Comparison of ENCODE assay signal across 30 cellular contexts in genomic region chr18:36529747-36530146, GRCh38.
DNase-seq lines count a peak whose midpoint lies in the region; ATAC-seq, FAIRE-seq and TF ChIP-seq lines count a peak whose summit lies in the region.
"Had no signal": no experiment of that assay in that cellular context is flagged by ENCODE, and none has a peak within 500 bp of the region (broad histone marks: within the 10 kb centered on the region; RNA-seq: fewer than 3 reads in every experiment).

No MANE protein-coding gene starts in this region.

- intact Hi-C loops in esophagus muscularis mucosa (cut with DNase I) = no loop called here

- TF ChIP-seq POLR2A in esophagus muscularis mucosa (IDR thresholded peaks at IDR 0.05; ENCODE audit: low read depth) = no peak

- DNase-seq in D721Med (ENCODE audit: insufficient read length, low spot score) = no peak
- peak; percentile 57 for DNase-seq in esophagus muscularis mucosa (ENCODE audit: extremely low spot score)
- DNase-seq: 8988T; ACHN; AML-193; BE2C; C1 segment of cervical spinal cord; Caco-2; Calu3; CD4-positive, alpha-beta memory T cell; CD4-positive, alpha-beta T cell; CD4-positive, CD25-positive, alpha-beta regulatory T cell; CD8-positive, alpha-beta memory T cell; CD8-positive, alpha-beta T cell; COR-L47; DMS 273 treated with DMSO at 0.1 percent for 48 hours; DMS153; DMS53; DMS79; DMS79 treated with DMSO at 0.1 percent for 48 hours; DND-41; EL had no signal

- no peak overlapping the region for H3K4me3 ChIP-seq in esophagus muscularis mucosa
- H3K4me3 ChIP-seq: A549; BLaER1; BLaER1 treated with 17β-estradiol and CSF1 and Interleukin-3, amounts not matched to agents 10 nM and 100 nM had no signal

- no peaks in the 10 kb centered on the region for H3K27me3 ChIP-seq in esophagus muscularis mucosa
- H3K27me3 ChIP-seq: BE2C; BLaER1; BLaER1 treated with 17β-estradiol and CSF1 and Interleukin-3, amounts not matched to agents 10 nM and 100 nM had no signal

- peak; percentile 85 for FAIRE-seq in D721Med (lab: Jason Lieb, UNC)
- FAIRE-seq: A204.1, A549 had no signal

- no peaks in the 10 kb centered on the region for H3K4me1 ChIP-seq in esophagus muscularis mucosa
- H3K4me1 ChIP-seq: Caco-2 had no signal

- TF ChIP-seq CTCF in D721Med (IDR thresholded peaks at IDR 0.05; ENCODE audit: insufficient read depth, missing control alignments) = no peak
- TF ChIP-seq CTCF in esophagus muscularis mucosa (IDR thresholded peaks at IDR 0.05) = no peak

- no peaks in the 10 kb centered on the region for H3K36me3 ChIP-seq in esophagus muscularis mucosa
- H3K36me3 ChIP-seq: BE2C; BLaER1; BLaER1 treated with 17β-estradiol and CSF1 and Interleukin-3, amounts not matched to agents 10 nM and 100 nM had no signal

- WGBS in esophagus muscularis mucosa = 91% methylated on average over 8 of the region's 8 CpGs

- H3K27ac ChIP-seq in esophagus muscularis mucosa (replicated peaks in 1 of 4) = no peak overlapping the region
- H3K27ac ChIP-seq: 22Rv1; A549; BLaER1; BLaER1 treated with 17β-estradiol and CSF1 and Interleukin-3, amounts not matched to agents 10 nM and 100 nM; C4-2B had no signal

- no peak for TF ChIP-seq EP300 in esophagus muscularis mucosa (IDR thresholded peaks at IDR 0.05)

- ATAC-seq in GM19467 (IDR thresholded peaks at IDR 0.05; ENCODE audit: unreplicated experiment) = no peak
- ATAC-seq in GM21528 (IDR thresholded peaks at IDR 0.05; ENCODE audit: low FRiP score, unreplicated experiment) = no peak
- ATAC-seq: A549; CD8-positive, alpha-beta T cell had no signal

- H3K9me3 ChIP-seq in esophagus muscularis mucosa = no peaks in the 10 kb centered on the region
- H3K9me3 ChIP-seq: A549; BE2C; BLaER1; BLaER1 treated with 17β-estradiol and CSF1 and Interleukin-3, amounts not matched to agents 10 nM and 100 nM; Caco-2 had no signal
